In the genomic region with DNA sequence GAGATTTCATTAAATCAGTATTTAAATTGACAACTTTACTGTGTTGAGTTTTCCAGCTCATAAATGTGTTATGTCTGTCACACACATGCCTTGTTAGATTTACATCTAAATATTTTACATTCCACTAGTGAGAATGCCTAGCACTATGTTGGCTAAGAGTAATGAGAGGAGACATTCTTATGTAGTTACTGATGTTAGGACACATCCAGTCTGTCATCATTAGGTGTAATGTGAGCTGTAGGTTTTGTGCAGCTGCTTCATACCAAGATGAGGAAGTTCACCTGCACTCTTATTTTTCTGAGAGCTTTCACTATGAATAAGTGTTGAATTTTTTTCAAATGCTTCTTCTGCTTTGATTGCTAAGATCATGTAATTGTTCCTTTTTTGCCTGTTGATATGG, we compare ENCODE assay signal across 13 cellular contexts.
DNase-seq lines count a peak whose midpoint lies in the region; ATAC-seq and TF ChIP-seq lines count a peak whose summit lies in the region.
"Had no signal": no experiment of that assay in that cellular context is flagged by ENCODE, and none has a peak within 500 bp of the region (broad histone marks: within the 10 kb centered on the region; RNA-seq: fewer than 3 reads in every experiment).

No MANE protein-coding gene starts in this region.

- no peaks in the 10 kb centered on the region for H3K27me3 ChIP-seq in brain microvascular endothelial cell (replicated peaks)
- H3K27me3 ChIP-seq: right atrium auricular region had no signal

- no peak for TF ChIP-seq CTCF in brain microvascular endothelial cell (IDR thresholded peaks at IDR 0.05; ENCODE audit: low read depth, low read length, missing control alignments)

- no peaks in the 10 kb centered on the region for H3K36me3 ChIP-seq in brain microvascular endothelial cell (replicated peaks)
- H3K36me3 ChIP-seq: right atrium auricular region had no signal

- in situ Hi-C loops in brain microvascular endothelial cell (cut with HindIII; ENCODE audit: low pct_ligation_motif_present, low sequenced_read_pairs): no loop called here

- H3K4me3 ChIP-seq in brain microvascular endothelial cell (ENCODE audit: low read depth, low read length): no peak overlapping the region
- H3K4me3 ChIP-seq: right atrium auricular region had no signal

- DNase-seq in brain microvascular endothelial cell: peak; percentile 56
- DNase-seq in renal cortical epithelial cell (ENCODE audit: low read depth): peak; percentile 91
- no peak for DNase-seq in DMS153 treated with DMSO at 0.1 percent for 48 hours (lab: John Stamatoyannopoulos, UW; ENCODE audit: unreplicated experiment)
- no peak for DNase-seq in NCI-H1930 (lab: John Stamatoyannopoulos, UW)
- DNase-seq in iPS-NIHi7 (ENCODE audit: extremely low spot score): no peak
- DNase-seq: activated CD8-positive, alpha-beta T cell treated with anti-CD3 and anti-CD28 coated beads, Interleukin-2, amount 10 ng/mL, durations not matched to agents 7 days and 5 days; cerebellar nuclear complex; GDM1; NCI-H1092 had no signal

- peak; percentile 94 for ATAC-seq in GM18502 (IDR thresholded peaks at IDR 0.05; ENCODE audit: poor library complexity, unreplicated experiment)
- peak; percentile 63 for ATAC-seq in HG03159 (IDR thresholded peaks at IDR 0.05; ENCODE audit: unreplicated experiment)
- no peak for ATAC-seq in GM19467 (IDR thresholded peaks at IDR 0.05; ENCODE audit: unreplicated experiment)
- ATAC-seq: activated CD8-positive, alpha-beta T cell treated with anti-CD3 and anti-CD28 coated beads, Interleukin-2, amount 10 ng/mL, durations not matched to agents 7 days and 5 days had no signal

- no peak overlapping the region for H3K27ac ChIP-seq in brain microvascular endothelial cell
- H3K27ac ChIP-seq: right atrium auricular region had no signal

Comparison
In these comparisons a context has a peak if more than half of its experiments do, and no peak if none do; other contexts are left out.
1. DNase-seq: peak in brain microvascular endothelial cell (single experiment) and renal cortical epithelial cell (single experiment); none in DMS153 treated with DMSO at 0.1 percent for 48 hours (single experiment), NCI-H1930 (0 of 2) and iPS-NIHi7 (single experiment).